Comparison of ENCODE assay signal across 1 cellular context in the genomic region with DNA sequence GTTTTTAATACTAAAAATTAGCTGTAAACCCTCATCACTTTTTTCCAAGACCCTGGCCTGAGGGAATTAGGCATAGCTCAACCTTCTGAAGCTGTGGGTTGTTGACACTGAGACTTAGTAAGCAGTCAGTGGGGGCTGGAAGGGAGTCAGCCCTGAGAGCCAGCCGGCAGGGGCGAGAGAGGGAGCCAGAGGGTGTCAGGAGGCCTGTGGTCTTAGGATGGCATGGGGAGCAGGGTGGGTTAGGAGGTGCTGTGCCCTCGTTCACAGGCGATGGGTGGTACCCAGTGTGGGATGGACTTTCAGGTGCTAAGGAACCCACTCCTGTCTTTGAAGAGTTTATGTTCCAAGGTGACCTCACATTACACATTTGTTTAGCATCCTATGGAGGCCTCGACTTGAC.
TF ChIP-seq lines count a peak whose summit lies in the region.

No MANE protein-coding gene starts in this region.

TF ChIP-seq in IMR-90, 13 proteins besides CTCF, POLR2A, EP300 and RAD21 (continued from another document):
- TF ChIP-seq, protein P1, sequence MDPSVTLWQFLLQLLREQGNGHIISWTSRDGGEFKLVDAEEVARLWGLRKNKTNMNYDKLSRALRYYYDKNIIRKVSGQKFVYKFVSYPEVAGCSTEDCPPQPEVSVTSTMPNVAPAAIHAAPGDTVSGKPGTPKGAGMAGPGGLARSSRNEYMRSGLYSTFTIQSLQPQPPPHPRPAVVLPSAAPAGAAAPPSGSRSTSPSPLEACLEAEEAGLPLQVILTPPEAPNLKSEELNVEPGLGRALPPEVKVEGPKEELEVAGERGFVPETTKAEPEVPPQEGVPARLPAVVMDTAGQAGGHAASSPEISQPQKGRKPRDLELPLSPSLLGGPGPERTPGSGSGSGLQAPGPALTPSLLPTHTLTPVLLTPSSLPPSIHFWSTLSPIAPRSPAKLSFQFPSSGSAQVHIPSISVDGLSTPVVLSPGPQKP (IDR thresholded peaks at IDR 0.05; ENCODE audit: borderline replicate concordance, low read depth, low read length): no peak
- no peak for TF ChIP-seq RCOR1 (IDR thresholded peaks at IDR 0.05; ENCODE audit: insufficient replicate concordance, low read length)
TF ChIP-seq in IMR-90: peak in this region for 0.
